8 cellular contexts compared by ENCODE assay signal in genomic region chr14:69151458-69152180, GRCh38. TPM values are rescaled to one million over a fixed set of nuclear protein-coding genes. Genes with fewer than 3 reads are reported as not detected.
DNase-seq lines count a peak whose midpoint lies in the region; ATAC-seq and TF ChIP-seq lines count a peak whose summit lies in the region.

No MANE protein-coding gene starts in this region.

- H3K9me3 ChIP-seq in RWPE2 (ENCODE audit: severe bottlenecking): no peaks in the 10 kb centered on the region

- H3K4me1 Mint-ChIP-seq in natural killer cell treated with Interleukin-12 subunit alpha and Interleukin-12 subunit beta and Interleukin-15 and Interleukin-18, amount 100 ng/mL, for 72 hours (ENCODE audit: low read depth in 2 of 2): peaks cover 31 to 41% of the 10 kb centered on the region in 2 donors

- DNase-seq in CMK (ENCODE audit: low read depth) (peak; percentile 69), RWPE2 (ENCODE audit: low spot score) (peak; percentile 75), fibroblast of peridontal ligament (ENCODE audit: extremely low read depth) (peak; percentile 48)
- DNase-seq in Jurkat, Clone E6-1 (ENCODE audit: low read depth, low spot score): peak; percentile 60
- peak; percentile 77 for DNase-seq in activated T-helper 9 cell treated with anti-CD3 and anti-CD28 coated beads, Interleukin-2, amount 50 U/mL, for 16 hours (ENCODE audit: low read depth)
- peak; percentile 84 for DNase-seq in natural killer cell treated with Interleukin-12 subunit alpha and Interleukin-12 subunit beta and Interleukin-15 and Interleukin-18, amount 100 ng/mL, for 72 hours (ENCODE audit: low spot score)
- DNase-seq in stimulated activated naive CD8-positive, alpha-beta T cell treated with anti-CD3 and anti-CD28 coated beads, Interleukin-15, Interleukin-2, amounts not matched to agents 100 U/mL and 50 U/mL, for 24 hours: peak; percentile 86

- H3K4me3 ChIP-seq in Jurkat, Clone E6-1 (ENCODE audit: low read length): peak overlapping the region; percentile 84
- H3K4me3 ChIP-seq in RWPE2 (ENCODE audit: severe bottlenecking): peak overlapping the region; percentile 79

- peaks cover 14% of the 10 kb centered on the region for H3K4me1 ChIP-seq in RWPE2 (ENCODE audit: insufficient read depth, poor library complexity, severe bottlenecking)

- H3K4me3 Mint-ChIP-seq in natural killer cell treated with Interleukin-12 subunit alpha and Interleukin-12 subunit beta and Interleukin-15 and Interleukin-18, amount 100 ng/mL, for 72 hours: peak overlapping the region; percentile 98

- H3K27me3 Mint-ChIP-seq in natural killer cell treated with Interleukin-12 subunit alpha and Interleukin-12 subunit beta and Interleukin-15 and Interleukin-18, amount 100 ng/mL, for 72 hours: no peaks in the 10 kb centered on the region

- TF ChIP-seq CTCF in RWPE2 (IDR thresholded peaks at IDR 0.05; ENCODE audit: poor library complexity, severe bottlenecking): peak; percentile 88

- H3K36me3 Mint-ChIP-seq in natural killer cell treated with Interleukin-12 subunit alpha and Interleukin-12 subunit beta and Interleukin-15 and Interleukin-18, amount 100 ng/mL, for 72 hours: peaks cover 5% of the 10 kb centered on the region

- peak overlapping the region; percentile 19 to 69 for H3K27ac Mint-ChIP-seq in natural killer cell treated with Interleukin-12 subunit alpha and Interleukin-12 subunit beta and Interleukin-15 and Interleukin-18, amount 100 ng/mL, for 72 hours

- H3K27me3 ChIP-seq in RWPE2 (ENCODE audit: insufficient read depth, poor library complexity, severe bottlenecking): no peaks in the 10 kb centered on the region

- peak overlapping the region; percentile 68 for H3K27ac ChIP-seq in RWPE2 (ENCODE audit: poor library complexity, severe bottlenecking)

- H3K9me3 Mint-ChIP-seq in natural killer cell treated with Interleukin-12 subunit alpha and Interleukin-12 subunit beta and Interleukin-15 and Interleukin-18, amount 100 ng/mL, for 72 hours: no peaks in the 10 kb centered on the region

- H3K36me3 ChIP-seq in RWPE2 (ENCODE audit: low read depth): peaks cover 26% of the 10 kb centered on the region

- ATAC-seq in GM21390 (IDR thresholded peaks at IDR 0.05; ENCODE audit: unreplicated experiment): peak; percentile 51
- ATAC-seq in RWPE2 (ENCODE audit: low read depth): peak; percentile 60
- peak; percentile 74 to 76 for ATAC-seq in natural killer cell treated with Interleukin-12 subunit alpha and Interleukin-12 subunit beta and Interleukin-15 and Interleukin-18, amount 100 ng/mL, for 72 hours
- ATAC-seq in stimulated activated naive CD8-positive, alpha-beta T cell treated with anti-CD3 and anti-CD28 coated beads, Interleukin-15, Interleukin-2, amounts not matched to agents 100 U/mL and 50 U/mL, for 24 hours: peak; percentile 77

RNA-seq across cellular contexts. Expression of gene DCAF5, which starts 1.3 kb away (rescaled TPM):
- 27.3 TPM for polyA plus RNA-seq in Jurkat, Clone E6-1 (2012; ENCODE audit: insufficient read depth, insufficient read length)
- total RNA-seq in natural killer cell treated with Interleukin-12 subunit alpha and Interleukin-12 subunit beta and Interleukin-15 and Interleukin-18, amount 100 ng/mL, for 72 hours: 10 to 100 TPM; 51.3 to 52.0 TPM

RNA-seq across cellular contexts. Expression of gene EXD2, which starts 39.7 kb away (rescaled TPM):
- 6.0 TPM for polyA plus RNA-seq in Jurkat, Clone E6-1 (2012; ENCODE audit: insufficient read depth, insufficient read length)
- 10 to 100 TPM in 1 of 2 donors, 1 to 10 TPM in 1; 8.7 to 10.4 TPM for total RNA-seq in natural killer cell treated with Interleukin-12 subunit alpha and Interleukin-12 subunit beta and Interleukin-15 and Interleukin-18, amount 100 ng/mL, for 72 hours

Comparison
In these comparisons a context has a peak if more than half of its experiments do, and no peak if none do; other contexts are left out.
1. Peak in every context shown above with its lines: DNase-seq, ATAC-seq, H3K4me3 ChIP-seq and H3K27ac ChIP-seq.